1 cellular context compared by ENCODE assay signal in the genomic region with DNA sequence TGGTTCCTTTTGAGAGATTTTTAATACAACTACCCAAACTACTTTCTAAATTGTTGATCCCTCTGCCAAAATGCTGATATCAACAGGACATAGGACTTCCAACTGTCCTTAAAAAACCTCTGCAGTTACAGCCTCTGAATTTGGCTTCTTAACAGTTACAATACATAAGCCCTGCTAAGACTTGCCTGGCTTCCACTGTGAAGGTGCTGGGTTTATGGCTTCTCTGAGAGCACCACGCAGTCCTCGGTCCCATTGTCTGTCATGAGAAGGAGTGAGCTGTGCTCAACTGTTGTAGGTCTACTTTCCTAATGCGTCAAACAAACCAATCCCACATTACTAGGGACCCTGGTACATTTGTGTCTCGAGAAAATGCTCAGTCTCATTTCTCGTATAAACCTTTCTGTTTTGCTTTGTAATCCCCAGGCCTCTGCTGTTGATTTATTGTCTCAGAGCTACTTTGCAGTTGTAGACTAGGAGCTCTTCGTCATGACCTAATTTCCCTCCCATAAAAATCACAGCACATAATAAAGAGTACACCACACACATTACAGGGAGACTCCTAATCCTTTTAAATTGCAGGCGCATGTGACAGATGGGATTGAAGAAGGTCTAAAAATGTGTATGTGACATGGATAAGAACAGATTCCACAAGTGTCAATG.
TF ChIP-seq lines count a peak whose summit lies in the region.

No MANE protein-coding gene starts in this region.

TF ChIP-seq in GM23338, 12 proteins besides CTCF, POLR2A, EP300 and RAD21:
- TF ChIP-seq, protein P1, sequence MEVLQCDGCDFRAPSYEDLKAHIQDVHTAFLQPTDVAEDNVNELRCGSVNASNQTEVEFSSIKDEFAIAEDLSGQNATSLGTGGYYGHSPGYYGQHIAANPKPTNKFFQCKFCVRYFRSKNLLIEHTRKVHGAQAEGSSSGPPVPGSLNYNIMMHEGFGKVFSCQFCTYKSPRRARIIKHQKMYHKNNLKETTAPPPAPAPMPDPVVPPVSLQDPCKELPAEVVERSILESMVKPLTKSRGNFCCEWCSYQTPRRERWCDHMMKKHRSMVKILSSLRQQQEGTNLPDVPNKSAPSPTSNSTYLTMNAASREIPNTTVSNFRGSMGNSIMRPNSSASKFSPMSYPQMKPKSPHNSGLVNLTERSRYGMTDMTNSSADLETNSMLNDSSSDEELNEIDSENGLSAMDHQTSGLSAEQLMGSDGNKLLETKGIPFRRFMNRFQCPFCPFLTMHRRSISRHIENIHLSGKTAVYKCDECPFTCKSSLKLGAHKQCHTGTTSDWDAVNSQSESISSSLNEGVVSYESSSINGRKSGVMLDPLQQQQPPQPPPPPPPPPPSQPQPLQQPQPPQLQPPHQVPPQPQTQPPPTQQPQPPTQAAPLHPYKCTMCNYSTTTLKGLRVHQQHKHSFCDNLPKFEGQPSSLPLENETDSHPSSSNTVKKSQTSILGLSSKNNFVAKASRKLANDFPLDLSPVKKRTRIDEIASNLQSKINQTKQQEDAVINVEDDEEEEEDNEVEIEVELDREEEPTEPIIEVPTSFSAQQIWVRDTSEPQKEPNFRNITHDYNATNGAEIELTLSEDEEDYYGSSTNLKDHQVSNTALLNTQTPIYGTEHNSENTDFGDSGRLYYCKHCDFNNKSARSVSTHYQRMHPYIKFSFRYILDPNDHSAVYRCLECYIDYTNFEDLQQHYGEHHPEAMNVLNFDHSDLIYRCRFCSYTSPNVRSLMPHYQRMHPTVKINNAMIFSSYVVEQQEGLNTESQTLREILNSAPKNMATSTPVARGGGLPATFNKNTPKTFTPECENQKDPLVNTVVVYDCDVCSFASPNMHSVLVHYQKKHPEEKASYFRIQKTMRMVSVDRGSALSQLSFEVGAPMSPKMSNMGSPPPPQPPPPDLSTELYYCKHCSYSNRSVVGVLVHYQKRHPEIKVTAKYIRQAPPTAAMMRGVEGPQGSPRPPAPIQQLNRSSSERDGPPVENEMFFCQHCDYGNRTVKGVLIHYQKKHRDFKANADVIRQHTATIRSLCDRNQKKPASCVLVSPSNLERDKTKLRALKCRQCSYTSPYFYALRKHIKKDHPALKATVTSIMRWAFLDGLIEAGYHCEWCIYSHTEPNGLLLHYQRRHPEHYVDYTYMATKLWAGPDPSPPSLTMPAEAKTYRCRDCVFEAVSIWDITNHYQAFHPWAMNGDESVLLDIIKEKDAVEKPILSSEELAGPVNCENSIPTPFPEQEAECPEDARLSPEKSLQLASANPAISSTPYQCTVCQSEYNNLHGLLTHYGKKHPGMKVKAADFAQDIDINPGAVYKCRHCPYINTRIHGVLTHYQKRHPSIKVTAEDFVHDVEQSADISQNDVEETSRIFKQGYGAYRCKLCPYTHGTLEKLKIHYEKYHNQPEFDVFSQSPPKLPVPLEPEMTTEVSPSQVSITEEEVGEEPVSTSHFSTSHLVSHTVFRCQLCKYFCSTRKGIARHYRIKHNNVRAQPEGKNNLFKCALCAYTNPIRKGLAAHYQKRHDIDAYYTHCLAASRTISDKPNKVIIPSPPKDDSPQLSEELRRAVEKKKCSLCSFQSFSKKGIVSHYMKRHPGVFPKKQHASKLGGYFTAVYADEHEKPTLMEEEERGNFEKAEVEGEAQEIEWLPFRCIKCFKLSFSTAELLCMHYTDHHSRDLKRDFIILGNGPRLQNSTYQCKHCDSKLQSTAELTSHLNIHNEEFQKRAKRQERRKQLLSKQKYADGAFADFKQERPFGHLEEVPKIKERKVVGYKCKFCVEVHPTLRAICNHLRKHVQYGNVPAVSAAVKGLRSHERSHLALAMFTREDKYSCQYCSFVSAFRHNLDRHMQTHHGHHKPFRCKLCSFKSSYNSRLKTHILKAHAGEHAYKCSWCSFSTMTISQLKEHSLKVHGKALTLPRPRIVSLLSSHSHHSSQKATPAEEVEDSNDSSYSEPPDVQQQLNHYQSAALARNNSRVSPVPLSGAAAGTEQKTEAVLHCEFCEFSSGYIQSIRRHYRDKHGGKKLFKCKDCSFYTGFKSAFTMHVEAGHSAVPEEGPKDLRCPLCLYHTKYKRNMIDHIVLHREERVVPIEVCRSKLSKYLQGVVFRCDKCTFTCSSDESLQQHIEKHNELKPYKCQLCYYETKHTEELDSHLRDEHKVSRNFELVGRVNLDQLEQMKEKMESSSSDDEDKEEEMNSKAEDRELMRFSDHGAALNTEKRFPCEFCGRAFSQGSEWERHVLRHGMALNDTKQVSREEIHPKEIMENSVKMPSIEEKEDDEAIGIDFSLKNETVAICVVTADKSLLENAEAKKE (CRISPR knock-in tag; IDR thresholded peaks at IDR 0.05), result no peak
- TF ChIP-seq STAT1 (IDR thresholded peaks at IDR 0.05; ENCODE audit: unreplicated experiment), result no peak
- no peak for TF ChIP-seq NANOG (IDR thresholded peaks at IDR 0.05; ENCODE audit: borderline replicate concordance)
- TF ChIP-seq, protein P2, sequence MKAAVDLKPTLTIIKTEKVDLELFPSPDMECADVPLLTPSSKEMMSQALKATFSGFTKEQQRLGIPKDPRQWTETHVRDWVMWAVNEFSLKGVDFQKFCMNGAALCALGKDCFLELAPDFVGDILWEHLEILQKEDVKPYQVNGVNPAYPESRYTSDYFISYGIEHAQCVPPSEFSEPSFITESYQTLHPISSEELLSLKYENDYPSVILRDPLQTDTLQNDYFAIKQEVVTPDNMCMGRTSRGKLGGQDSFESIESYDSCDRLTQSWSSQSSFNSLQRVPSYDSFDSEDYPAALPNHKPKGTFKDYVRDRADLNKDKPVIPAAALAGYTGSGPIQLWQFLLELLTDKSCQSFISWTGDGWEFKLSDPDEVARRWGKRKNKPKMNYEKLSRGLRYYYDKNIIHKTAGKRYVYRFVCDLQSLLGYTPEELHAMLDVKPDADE (IDR thresholded peaks at IDR 0.05), result no peak
- TF ChIP-seq POLR2AphosphoS5 (IDR thresholded peaks at IDR 0.05; ENCODE audit: low read depth), result no peak
- no peak for TF ChIP-seq CREB1 (CRISPR knock-in tag; IDR thresholded peaks at IDR 0.05; ENCODE audit: low read depth)
- no peak for TF ChIP-seq EZH2phosphoT487 (IDR thresholded peaks at IDR 0.05; ENCODE audit: unreplicated experiment)
- no peak for TF ChIP-seq ZNF114 (CRISPR knock-in tag; IDR thresholded peaks at IDR 0.05)
- TF ChIP-seq, protein P3, sequence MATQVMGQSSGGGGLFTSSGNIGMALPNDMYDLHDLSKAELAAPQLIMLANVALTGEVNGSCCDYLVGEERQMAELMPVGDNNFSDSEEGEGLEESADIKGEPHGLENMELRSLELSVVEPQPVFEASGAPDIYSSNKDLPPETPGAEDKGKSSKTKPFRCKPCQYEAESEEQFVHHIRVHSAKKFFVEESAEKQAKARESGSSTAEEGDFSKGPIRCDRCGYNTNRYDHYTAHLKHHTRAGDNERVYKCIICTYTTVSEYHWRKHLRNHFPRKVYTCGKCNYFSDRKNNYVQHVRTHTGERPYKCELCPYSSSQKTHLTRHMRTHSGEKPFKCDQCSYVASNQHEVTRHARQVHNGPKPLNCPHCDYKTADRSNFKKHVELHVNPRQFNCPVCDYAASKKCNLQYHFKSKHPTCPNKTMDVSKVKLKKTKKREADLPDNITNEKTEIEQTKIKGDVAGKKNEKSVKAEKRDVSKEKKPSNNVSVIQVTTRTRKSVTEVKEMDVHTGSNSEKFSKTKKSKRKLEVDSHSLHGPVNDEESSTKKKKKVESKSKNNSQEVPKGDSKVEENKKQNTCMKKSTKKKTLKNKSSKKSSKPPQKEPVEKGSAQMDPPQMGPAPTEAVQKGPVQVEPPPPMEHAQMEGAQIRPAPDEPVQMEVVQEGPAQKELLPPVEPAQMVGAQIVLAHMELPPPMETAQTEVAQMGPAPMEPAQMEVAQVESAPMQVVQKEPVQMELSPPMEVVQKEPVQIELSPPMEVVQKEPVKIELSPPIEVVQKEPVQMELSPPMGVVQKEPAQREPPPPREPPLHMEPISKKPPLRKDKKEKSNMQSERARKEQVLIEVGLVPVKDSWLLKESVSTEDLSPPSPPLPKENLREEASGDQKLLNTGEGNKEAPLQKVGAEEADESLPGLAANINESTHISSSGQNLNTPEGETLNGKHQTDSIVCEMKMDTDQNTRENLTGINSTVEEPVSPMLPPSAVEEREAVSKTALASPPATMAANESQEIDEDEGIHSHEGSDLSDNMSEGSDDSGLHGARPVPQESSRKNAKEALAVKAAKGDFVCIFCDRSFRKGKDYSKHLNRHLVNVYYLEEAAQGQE (IDR thresholded peaks at IDR 0.05; ENCODE audit: unreplicated experiment), result no peak
- no peak for TF ChIP-seq JUNB (IDR thresholded peaks at IDR 0.05; ENCODE audit: unreplicated experiment)
- no peak for TF ChIP-seq EZH2 (IDR thresholded peaks at IDR 0.05; ENCODE audit: low read depth, unreplicated experiment)
- TF ChIP-seq ZNF331 (CRISPR knock-in tag; IDR thresholded peaks at IDR 0.05; ENCODE audit: low read depth), result no peak
